In the genomic region with DNA sequence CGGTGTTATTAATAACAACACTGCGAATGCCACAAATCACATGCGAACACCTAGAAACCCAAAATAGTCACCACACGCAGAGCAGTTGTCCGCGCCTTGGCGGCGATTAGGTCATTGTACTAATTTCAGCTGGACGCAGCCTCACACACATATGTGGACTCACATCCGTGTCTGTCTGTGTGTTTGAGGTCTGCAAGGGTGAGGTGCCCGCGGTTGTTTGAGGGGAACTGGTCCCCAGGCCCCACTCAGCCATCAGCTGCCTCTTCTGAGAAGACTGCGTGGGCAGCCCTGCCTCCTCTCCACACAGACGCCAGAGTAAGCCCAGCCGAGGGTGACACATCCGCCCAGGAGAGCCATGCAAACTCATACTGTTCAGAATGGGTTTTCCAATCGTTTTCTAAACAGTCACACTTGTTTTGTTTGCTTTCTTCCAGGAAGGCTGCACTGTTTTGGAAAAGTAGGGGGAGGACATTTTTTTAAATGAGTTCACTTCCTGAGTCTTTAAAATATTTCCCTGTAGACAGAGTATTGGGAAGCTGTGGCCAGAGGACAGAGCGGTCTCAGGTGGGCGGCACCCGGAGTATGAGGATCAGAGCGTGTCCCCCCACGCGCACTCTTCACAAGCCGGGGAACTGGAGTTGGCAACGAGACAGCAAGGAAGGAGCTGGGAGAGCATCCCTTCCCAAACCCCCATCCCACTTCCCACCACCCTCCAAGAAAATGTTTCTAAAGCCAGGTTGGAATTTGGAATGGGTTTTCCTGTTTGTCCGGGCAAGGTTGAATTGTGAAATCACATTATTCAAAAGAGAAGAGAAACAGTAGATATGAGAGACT, we compare ENCODE assay signal across 8 cellular contexts. TPM values are rescaled to one million over a fixed set of nuclear protein-coding genes. Genes with fewer than 3 reads are reported as not detected.
DNase-seq lines count a peak whose midpoint lies in the region; ATAC-seq and TF ChIP-seq lines count a peak whose summit lies in the region.

No MANE protein-coding gene starts in this region.

- H3K4me1 ChIP-seq in foreskin keratinocyte (peaks cover 39% of the 10 kb centered on the region), upper lobe of right lung (peaks cover 61% of the 10 kb centered on the region)

- H3K36me3 Mint-ChIP-seq in activated T-cell treated with anti-CD3 and anti-CD28 coated beads, Interleukin-2, amount 50 U/mL, for 24 hours (ENCODE audit: low read depth) = no peaks in the 10 kb centered on the region

- H3K36me3 ChIP-seq in upper lobe of right lung = no peaks in the 10 kb centered on the region

- intact Hi-C loops in posterior cingulate gyrus (cut with DNase I) = no loop called here
- intact Hi-C loops in upper lobe of right lung (cut with DNase I) = loop anchor here (10.0 kb wide), 1 partner anchor 351 kb away; no protein-coding TSS in a partner anchor

- no peaks in the 10 kb centered on the region for H3K27me3 Mint-ChIP-seq in activated T-cell treated with anti-CD3 and anti-CD28 coated beads, Interleukin-2, amount 50 U/mL, for 24 hours

- H3K4me3 Mint-ChIP-seq in activated T-cell treated with anti-CD3 and anti-CD28 coated beads, Interleukin-2, amount 50 U/mL, for 24 hours = peak overlapping the region; percentile 62

- ATAC-seq in GM18498 (IDR thresholded peaks at IDR 0.05; ENCODE audit: unreplicated experiment) = peak; percentile 69
- ATAC-seq in foreskin keratinocyte = no peak
- peak; percentile 66 for ATAC-seq in upper lobe of right lung

- peak overlapping the region; percentile 29 for H3K4me3 ChIP-seq in HFF-Myc (replicated peaks; ENCODE audit: low read depth, low read length)
- peak overlapping the region; percentile 7 for H3K4me3 ChIP-seq in upper lobe of right lung

- H3K27me3 ChIP-seq in foreskin keratinocyte (no peaks in the 10 kb centered on the region), upper lobe of right lung (no peaks in the 10 kb centered on the region)

- TF ChIP-seq CTCF in HFF-Myc (IDR thresholded peaks at IDR 0.05; ENCODE audit: low read depth, low read length, missing control alignments) (no peak), foreskin keratinocyte (conservative IDR thresholded peaks at IDR 0.05) (no peak), upper lobe of right lung (IDR thresholded peaks at IDR 0.05) (no peak)

- DNase-seq in HFF-Myc (ENCODE audit: extremely low read depth, low read depth) (peak; percentile 53), NCI-H2081 (lab: John Stamatoyannopoulos, UW) (peak; percentile 41 to 74), foreskin keratinocyte (peak; percentile 54 to 69), posterior cingulate gyrus (peak; percentile 41 to 96 (median 68)), upper lobe of right lung (peak; percentile 88), NCI-H446 treated with DMSO at 0.1 percent for 48 hours (lab: John Stamatoyannopoulos, UW) (no peak)
- DNase-seq in activated T-cell treated with anti-CD3 and anti-CD28 coated beads, Interleukin-2, amount 50 U/mL, for 24 hours = peak; percentile 79

- no peaks in the 10 kb centered on the region for H3K9me3 Mint-ChIP-seq in activated T-cell treated with anti-CD3 and anti-CD28 coated beads, Interleukin-2, amount 50 U/mL, for 24 hours

- H3K27ac ChIP-seq in foreskin keratinocyte = peak overlapping the region; percentile 96
- peak overlapping the region; percentile 91 for H3K27ac ChIP-seq in upper lobe of right lung

- peaks cover 35% of the 10 kb centered on the region for H3K4me1 Mint-ChIP-seq in activated T-cell treated with anti-CD3 and anti-CD28 coated beads, Interleukin-2, amount 50 U/mL, for 24 hours (ENCODE audit: low read depth)

- H3K9me3 ChIP-seq in upper lobe of right lung = no peaks in the 10 kb centered on the region

- peak overlapping the region; percentile 98 for H3K27ac Mint-ChIP-seq in activated T-cell treated with anti-CD3 and anti-CD28 coated beads, Interleukin-2, amount 50 U/mL, for 24 hours

RNA-seq across cellular contexts. Expression of a gene that starts 53.3 kb away (rescaled TPM):
- total RNA-seq in foreskin keratinocyte = 84.7 and 90.6 TPM in 2 replicates
- polyA plus RNA-seq in foreskin keratinocyte = 91.0 and 95.9 TPM in 2 replicates
- 87.4 TPM for total RNA-seq in upper lobe of right lung
